Comparison of ENCODE assay signal across 8 cellular contexts in the genomic region with DNA sequence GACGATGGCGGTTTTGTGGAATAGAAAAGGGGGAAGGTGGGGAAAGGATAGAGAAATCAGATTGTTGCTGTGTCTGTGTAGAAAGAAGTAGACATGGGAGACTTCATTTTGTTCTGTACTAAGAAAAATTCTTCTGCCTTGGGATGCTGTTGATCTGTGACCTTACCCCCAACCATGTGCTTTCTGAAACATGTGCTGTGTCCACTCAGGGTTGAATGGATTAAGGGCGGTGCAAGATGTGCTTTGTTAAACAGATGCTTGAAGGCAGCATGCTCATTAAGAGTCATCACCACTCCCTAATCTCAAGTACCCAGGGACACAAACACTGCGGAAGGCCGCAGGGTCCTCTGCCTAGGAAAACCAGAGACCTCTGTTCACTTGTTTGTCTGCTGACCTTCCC. TPM values are rescaled to one million over a fixed set of nuclear protein-coding genes. Genes with fewer than 3 reads are reported as not detected.
DNase-seq lines count a peak whose midpoint lies in the region; ATAC-seq, FAIRE-seq and TF ChIP-seq lines count a peak whose summit lies in the region.
"Not testable (repeated sequence)": the region's sequence is repeated elsewhere in the genome, so short reads cannot be mapped to it uniquely, and the experiment has no call there.

No MANE protein-coding gene starts in this region.

- not testable (repeated sequence) for H3K27me3 Mint-ChIP-seq in GM23338 (ENCODE audit: insufficient read depth, low read depth, poor library complexity); brain; glutamatergic neuron (ENCODE audit: unreplicated experiment)

- H3K4me2 ChIP-seq in GM23338; Loucy (ENCODE audit: low read depth, low read length, poor library complexity, severe bottlenecking); K562 (ENCODE audit: insufficient read depth, low read length): not testable (repeated sequence)

- H3K36me3 Mint-ChIP-seq in GM23338 (ENCODE audit: low read depth); brain; glutamatergic neuron (ENCODE audit: unreplicated experiment): not testable (repeated sequence)

- not testable (repeated sequence) for ATAC-seq in GM23338
- peak; percentile 33; the same call in 2 of the 3 replicates for ATAC-seq in K562

- POLR2A ChIA-PET in K562 (lab: Yijun Ruan, JAX): interaction anchor here (0.7 to 1.5 kb wide), 3 partner anchors 11 to 66 kb away, joined by 3 to 4 read pairs (median 3); a partner anchor contains a TSS

- not testable (repeated sequence) for H4K20me1 ChIP-seq in GM23338 (replicated peaks; ENCODE audit: insufficient read depth); Loucy (ENCODE audit: insufficient read depth, low read length, poor library complexity, severe bottlenecking); K562 (replicated peaks; ENCODE audit: control insufficient read depth, insufficient read depth, low read length)

- H3K9me3 Mint-ChIP-seq in GM23338; brain; glutamatergic neuron (ENCODE audit: unreplicated experiment): not testable (repeated sequence)

- H3K27me3 ChIP-seq in GM23338 (ENCODE audit: insufficient read depth); Loucy (ENCODE audit: insufficient read depth, low read length, poor library complexity, severe bottlenecking); WERI-Rb-1 (ENCODE audit: insufficient read depth, low read depth, severe bottlenecking); K562 (ENCODE audit: control insufficient read depth in 2 of 2, insufficient read depth in 2 of 2, low read length in 2 of 2): not testable (repeated sequence)

- not testable (repeated sequence) for H3K9me3 ChIP-seq in Loucy (ENCODE audit: insufficient read depth, low read depth, low read length); WERI-Rb-1 (ENCODE audit: severe bottlenecking); K562 (replicated peaks; ENCODE audit: control insufficient read depth, insufficient read depth, low read depth, low read length)

- H3K4me1 Mint-ChIP-seq in GM23338: not testable (repeated sequence)
- peaks cover 16% of the 10 kb centered on the region for H3K4me1 Mint-ChIP-seq in brain
- peaks cover 13% of the 10 kb centered on the region for H3K4me1 Mint-ChIP-seq in glutamatergic neuron (ENCODE audit: low read depth, unreplicated experiment)

- TF ChIP-seq POLR2A in K562 (conservative IDR thresholded peaks at IDR 0.05): not testable (repeated sequence)

- 57% methylated on average over 3 of the region's 5 CpGs for WGBS in K562 (ENCODE audit: insufficient coverage, low coverage, missing lambda C conversion rate)

- TF ChIP-seq CTCF in 22Rv1 (IDR thresholded peaks at IDR 0.05); GM23338 (conservative IDR thresholded peaks at IDR 0.05; ENCODE audit: low read depth in 2 of 2); Loucy (conservative IDR thresholded peaks at IDR 0.05; ENCODE audit: low read length); VCaP (conservative IDR thresholded peaks at IDR 0.05); WERI-Rb-1 (IDR thresholded peaks at IDR 0.05; ENCODE audit: low read depth, low read length); K562 (IDR thresholded peaks at IDR 0.05 in 2 of 3, conservative IDR thresholded peaks at IDR 0.05 in 1 of 3; ENCODE audit: insufficient read depth in 2 of 3, low read depth in 1 of 3, low read length in 3 of 3); brain (conservative IDR thresholded peaks at IDR 0.05); glutamatergic neuron (IDR thresholded peaks at IDR 0.05; ENCODE audit: partially characterized antibody, unreplicated experiment): not testable (repeated sequence)

- not testable (repeated sequence) for H3K4me3 ChIP-seq in GM23338; Loucy (ENCODE audit: low read length, poor library complexity, severe bottlenecking); WERI-Rb-1 (ENCODE audit: low read depth, low read length); K562

- H3K27ac ChIP-seq in 22Rv1 (peak overlapping the region; percentile 40), VCaP (peak overlapping the region; percentile 35; the same call in 1 of the 2 replicates), WERI-Rb-1 (peak overlapping the region; percentile 35)
- H3K27ac ChIP-seq in GM23338 (ENCODE audit: low read depth); K562 (ENCODE audit: extremely low read depth, low read depth, low read length): not testable (repeated sequence)

- CTCF ChIA-PET in K562 (lab: Yijun Ruan, JAX; ENCODE audit: low intra/inter-chr PET ratio): not testable (repeated sequence)

- H3K9me2 ChIP-seq in GM23338 (ENCODE audit: insufficient read depth); Loucy (replicated peaks; ENCODE audit: low read depth, low read length): not testable (repeated sequence)

- not testable (repeated sequence) for H3K9ac ChIP-seq in Loucy (ENCODE audit: low read depth, low read length, poor library complexity, severe bottlenecking); K562 (ENCODE audit: insufficient read depth in 1 of 2, low read depth in 2 of 2, low read length in 2 of 2)

- TF ChIP-seq RAD21 in K562 (CRISPR knock-in tag; conservative IDR thresholded peaks at IDR 0.05 in 1 of 2, IDR thresholded peaks at IDR 0.05 in 1 of 2): not testable (repeated sequence)

- H3K9me1 ChIP-seq in K562 (ENCODE audit: control insufficient read depth, insufficient read depth, low read length): not testable (repeated sequence)

- not testable (repeated sequence) for H3K36me3 ChIP-seq in GM23338 (ENCODE audit: insufficient read depth); Loucy (ENCODE audit: insufficient read depth, low read length); WERI-Rb-1; K562 (ENCODE audit: control insufficient read depth, insufficient read depth, low read length)

- DNase-seq in GM23338 (ENCODE audit: low spot score); WERI-Rb-1; K562 (ENCODE audit: extremely low read depth in 1 of 4, low spot score in 3 of 4); glutamatergic neuron: not testable (repeated sequence)

- intact Hi-C loops in K562 (cut with micrococcal nuclease): not testable (repeated sequence)

- H3K27ac Mint-ChIP-seq in GM23338: not testable (repeated sequence)
- H3K27ac Mint-ChIP-seq in brain (peak overlapping the region in 3 of 5 experiments; percentile 24 to 77 (median 64)), glutamatergic neuron (ENCODE audit: unreplicated experiment) (peak overlapping the region; percentile 65)

- not testable (repeated sequence) for H3F3A ChIP-seq in GM23338 (replicated peaks; ENCODE audit: low read depth); Loucy (ENCODE audit: low read depth)

- in situ Hi-C loops in K562 (cut with MboI): not testable (repeated sequence)

- not testable (repeated sequence) for H3K4me3 Mint-ChIP-seq in GM23338; glutamatergic neuron (ENCODE audit: unreplicated experiment)
- H3K4me3 Mint-ChIP-seq in brain: peak overlapping the region in 1 of 5 experiments; percentile 40

- not testable (repeated sequence) for TF ChIP-seq EP300 in K562 (IDR thresholded peaks at IDR 0.05; ENCODE audit: low read length)

- H3K4me1 ChIP-seq in GM23338 (ENCODE audit: insufficient read depth); Loucy (ENCODE audit: insufficient read depth, low read length, poor library complexity, severe bottlenecking); K562 (replicated peaks in 1 of 2; ENCODE audit: control insufficient read depth in 2 of 2, insufficient read depth in 2 of 2, low read length in 2 of 2): not testable (repeated sequence)

- FAIRE-seq in K562 (lab: Jason Lieb, UNC): not testable (repeated sequence)

- not testable (repeated sequence) for H3K79me2 ChIP-seq in GM23338 (replicated peaks; ENCODE audit: insufficient read depth); Loucy (ENCODE audit: insufficient read depth, low read length); K562 (ENCODE audit: control insufficient read depth, insufficient read depth, low read length)

- H2AFZ ChIP-seq in GM23338: peak overlapping the region; percentile 63; the same call in 1 of the 2 replicates
- peak overlapping the region; percentile 85; the same call in 1 of the 2 replicates for H2AFZ ChIP-seq in Loucy (ENCODE audit: low read length)
- peak overlapping the region; percentile 95 for H2AFZ ChIP-seq in K562 (ENCODE audit: low read depth, low read length)

- BruUV-seq in K562 (replicated peaks; lab: Mats Ljungman, UMichigan): not testable (repeated sequence)

RNA-seq across cellular contexts. Expression of a gene that starts 13.7 kb away (rescaled TPM):
- total RNA-seq in GM23338 (2014; rRNA removed; shearing (Covaris generic)): 13.9 and 14.0 TPM in 2 replicates
- 3.4 and 3.8 TPM in 2 replicates for polyA plus RNA-seq in GM23338 (2016; fragmentation: Nextera tagmentation; extraction: Ambion mirVana)
- 11.7 and 29.9 TPM in 2 replicates for total RNA-seq in K562 (2011; cell fraction: chromatin; rRNA removed; ENCODE audit: low replicate concordance)
- 14.6 and 17.5 TPM in 2 replicates for total RNA-seq in K562 (2011; cell fraction: nucleolus; rRNA removed)
- 16.1 and 18.5 TPM in 2 replicates for total RNA-seq in K562 (2011; cell fraction: nucleoplasm; rRNA removed)
- 14.7 and 15.9 TPM in 2 replicates for total RNA-seq in K562 (2014; rRNA removed)
- 6.8 and 8.2 TPM in 2 replicates for total RNA-seq in K562 (2014; rRNA removed; fragmentation: Illumina TruSeq; extraction: Trizol)
- total RNA-seq in K562 (2015; rRNA removed; fragmentation: Illumina TruSeq; extraction: Trizol): 8.1 and 8.4 TPM in 2 replicates
- total RNA-seq in K562 (2021): 29.5 and 32.3 TPM in 2 replicates
- polyA plus RNA-seq in K562 (2011; rRNA removed): 8.8 and 16.9 TPM in 2 replicates
- polyA plus RNA-seq in K562 (2011; cell fraction: cytosol; rRNA removed): 7.0 and 10.9 TPM in 2 replicates
- 12.4 and 17.4 TPM in 2 replicates for polyA plus RNA-seq in K562 (2011; cell fraction: nucleus; rRNA removed)
- polyA plus RNA-seq in K562 (2012): 24.8 and 47.4 TPM in 2 replicates
- 26.9 and 30.2 TPM in 2 replicates for polyA plus RNA-seq in K562 (2014; fragmentation: Illumina TruSeq; extraction: Trizol)
- polyA plus RNA-seq in K562 (2014; fragmentation: Nextera tagmentation; extraction: Ambion mirVana): under 1 TPM; 0.18 to 0.27 TPM
- 15.2 and 16.0 TPM in 2 replicates for polyA plus RNA-seq in K562 (2014; rRNA removed)
- 11.2 and 11.4 TPM in 2 replicates for polyA minus RNA-seq in K562 (2011; rRNA and poly(A)+ RNA removed)
- 11.3 and 13.6 TPM in 2 replicates for polyA minus RNA-seq in K562 (2011; cell fraction: cytosol; rRNA and poly(A)+ RNA removed)
- polyA minus RNA-seq in K562 (2011; cell fraction: nucleus; rRNA and poly(A)+ RNA removed): 7.4 and 10.4 TPM in 2 replicates
- 96.8 TPM for polyA plus RNA-seq in brain (ENCODE audit: insufficient read depth, low read depth, low replicate concordance)
- total RNA-seq in glutamatergic neuron (ENCODE audit: unreplicated experiment): 49.4 TPM
